9 cellular contexts compared by ENCODE assay signal in genomic region chr11:13992158-13992856, GRCh38. TPM values are rescaled to one million over a fixed set of nuclear protein-coding genes. Genes with fewer than 3 reads are reported as not detected.
DNase-seq lines count a peak whose midpoint lies in the region; TF ChIP-seq lines count a peak whose summit lies in the region.
"Not testable (repeated sequence)": the region's sequence is repeated elsewhere in the genome, so short reads cannot be mapped to it uniquely, and the experiment has no call there.
"Had no signal": no experiment of that assay in that cellular context is flagged by ENCODE, and none has a peak within 500 bp of the region (broad histone marks: within the 10 kb centered on the region; RNA-seq: fewer than 3 reads in every experiment).

No MANE protein-coding gene starts in this region.

- not testable (repeated sequence) for H3K4me3 ChIP-seq in AG10803 (ENCODE audit: low read length); GM23248; fibroblast of villous mesenchyme (ENCODE audit: low read depth, low read length); spleen

- in situ Hi-C loops in GM23248 (cut with MboI): not testable (repeated sequence)

- not testable (repeated sequence) for H3K36me3 ChIP-seq in GM23248 (ENCODE audit: low read depth); spleen

- not testable (repeated sequence) for H3K4me1 Mint-ChIP-seq in MCF 10A (ENCODE audit: insufficient read depth, unreplicated experiment)

- DNase-seq in AG10803 (ENCODE audit: low read depth): peak; percentile 49
- DNase-seq in GM23248: peak; percentile 59
- peak; percentile 83 for DNase-seq in LoVo (ENCODE audit: low spot score)
- DNase-seq in RPMI7951 (ENCODE audit: low read depth): peak; percentile 19
- peak; percentile 26 for DNase-seq in MCF 10A (ENCODE audit: unreplicated experiment)
- DNase-seq in fibroblast of villous mesenchyme (ENCODE audit: low read depth): peak; percentile 82
- peak; percentile 43 for DNase-seq in myocyte (ENCODE audit: low read depth)
- peak; percentile 53 for DNase-seq in spleen

- H3K4me3 Mint-ChIP-seq in MCF 10A (ENCODE audit: unreplicated experiment): not testable (repeated sequence)

- not testable (repeated sequence) for H3K79me2 ChIP-seq in GM23248 (ENCODE audit: insufficient read depth)

- H3K9me3 Mint-ChIP-seq in MCF 10A (ENCODE audit: unreplicated experiment): not testable (repeated sequence)

- H3K4me2 ChIP-seq in GM23248 (ENCODE audit: unreplicated experiment): peak overlapping the region; percentile 49

- CTCF ChIA-PET in MCF 10A (lab: Yijun Ruan, JAX): not testable (repeated sequence)

- H3K9me3 ChIP-seq in GM23248 (ENCODE audit: low read depth); spleen: not testable (repeated sequence)

- not testable (repeated sequence) for H3K36me3 Mint-ChIP-seq in MCF 10A (ENCODE audit: insufficient read depth, unreplicated experiment)

- not testable (repeated sequence) for H3K27ac Mint-ChIP-seq in MCF 10A (ENCODE audit: low read depth, unreplicated experiment)

- not testable (repeated sequence) for TF ChIP-seq POLR2A in spleen (IDR thresholded peaks at IDR 0.05)

- intact Hi-C loops in MCF 10A (cut with micrococcal nuclease); spleen (cut with DNase I; ENCODE audit: low total_unique reads): not testable (repeated sequence)

- H2AFZ ChIP-seq in GM23248: peak overlapping the region; percentile 57

- BruUV-seq in MCF 10A (replicated peaks; lab: Mats Ljungman, UMichigan): not testable (repeated sequence)

- not testable (repeated sequence) for H3K4me1 ChIP-seq in GM23248 (ENCODE audit: insufficient read depth); spleen

- TF ChIP-seq CTCF in AG10803 (conservative IDR thresholded peaks at IDR 0.05; ENCODE audit: low read length); MCF 10A (IDR thresholded peaks at IDR 0.05; ENCODE audit: unreplicated experiment); fibroblast of villous mesenchyme (IDR thresholded peaks at IDR 0.05; ENCODE audit: insufficient read depth, low read depth, low read length); spleen (IDR thresholded peaks at IDR 0.05 in 8 of 11, conservative IDR thresholded peaks at IDR 0.05 in 3 of 11): not testable (repeated sequence)

- POLR2A ChIA-PET in MCF 10A (lab: Yijun Ruan, JAX): not testable (repeated sequence)

- H3K27me3 ChIP-seq in GM23248 (replicated peaks; ENCODE audit: insufficient read depth): not testable (repeated sequence)
- H3K27me3 ChIP-seq in spleen (replicated peaks in 1 of 7): peaks cover 0 to 19% (median 0%) of the 10 kb centered on the region in 7 donors

- H3K9me2 ChIP-seq in GM23248 (ENCODE audit: insufficient read depth): not testable (repeated sequence)

- WGBS in GM23248 (ENCODE audit: low coverage in 1 of 2, low lambda C conversion rate in 2 of 2, missing lambda C conversion rate in 2 of 2), 2 experiments: 27 to 39% methylated on average over 15 of the region's 15 CpGs
- WGBS in spleen, 5 donors: 74 to 87% (median 81%) methylated on average over 7 to 15 of the region's 15 CpGs

- H3K27ac ChIP-seq in GM23248, spleen: not testable (repeated sequence)

- H3K27me3 Mint-ChIP-seq in MCF 10A (ENCODE audit: insufficient read depth, unreplicated experiment): peaks cover 61% of the 10 kb centered on the region

- H4K20me1 ChIP-seq in GM23248 (ENCODE audit: insufficient read depth): not testable (repeated sequence)

- not testable (repeated sequence) for H3F3A ChIP-seq in GM23248 (ENCODE audit: insufficient read depth)

- H3K9ac ChIP-seq in GM23248: not testable (repeated sequence)

RNA-seq across cellular contexts. Expression of gene SPON1, which starts 29.8 kb away (rescaled TPM):
- 2.4 and 3.7 TPM in 2 replicates for total RNA-seq in GM23248 (2014; rRNA removed; shearing (Covaris generic))
- 3.8 and 5.4 TPM in 2 replicates for polyA plus RNA-seq in GM23248 (2016; fragmentation: Nextera tagmentation; extraction: Ambion mirVana)
- 0.10 TPM in 1 of 2 replicates, not detected in the other for total RNA-seq in RPMI7951 (2014; rRNA removed; shearing (Covaris generic))
- not detected in 2 replicates for total RNA-seq in MCF 10A (2022)
- total RNA-seq in fibroblast of villous mesenchyme: 0.32 and 0.43 TPM in 2 replicates
- total RNA-seq in myocyte: 0.08 TPM in 1 of 2 replicates, not detected in the other
- polyA plus RNA-seq in myocyte (2012): 1.6 TPM
- 10 to 100 TPM in 5 of 7 donors, 1 to 10 TPM in 2; 5.5 to 99.2 (median 10.9) TPM for total RNA-seq in spleen
- 1 to 10 TPM in 2 of 3 donors, under 1 TPM in 1; 0.72 to 3.4 (median 2.4) TPM for polyA plus RNA-seq in spleen
- total RNA-seq: A673 had no signal

Comparison
In these comparisons a context has a peak if more than half of its experiments do, and no peak if none do; other contexts are left out.
1. DNase-seq: peak in every context shown above with its lines; median percentile 83 in LoVo; 82 in fibroblast of villous mesenchyme; 59 in GM23248; 53 in spleen; 49 in AG10803; 43 in myocyte; 26 in MCF 10A; 19 in RPMI7951.